Comparison of ENCODE assay signal across 2 cellular contexts in genomic region chr16:48370234-48370633, GRCh38.
TF ChIP-seq lines count a peak whose summit lies in the region.

No MANE protein-coding gene starts in this region.

TF ChIP-seq in HepG2, 621 proteins besides CTCF, POLR2A, EP300 and RAD21:
- peak; percentile 21; the same call in 1 of the 2 replicates for TF ChIP-seq POLR2AphosphoS2 (IDR thresholded peaks at IDR 0.05; ENCODE audit: low read depth, low read length)
- TF ChIP-seq MYNN (CRISPR knock-in tag; IDR thresholded peaks at IDR 0.05; ENCODE audit: low read depth): no peak
- no peak for TF ChIP-seq ZNF737 (CRISPR knock-in tag; IDR thresholded peaks at IDR 0.05; ENCODE audit: borderline replicate concordance)
- peak; percentile 67 for TF ChIP-seq ZKSCAN1 (IDR thresholded peaks at IDR 0.05; ENCODE audit: low read length)
- TF ChIP-seq SKI (IDR thresholded peaks at IDR 0.05; ENCODE audit: partially characterized antibody): no peak

TF ChIP-seq in K562, 482 proteins besides CTCF, POLR2A, EP300 and RAD21:
- TF ChIP-seq FOXK2 (conservative IDR thresholded peaks at IDR 0.05 in 1 of 2, IDR thresholded peaks at IDR 0.05 in 1 of 2; ENCODE audit: low read depth in 2 of 2) (no peak), NKRF (IDR thresholded peaks at IDR 0.05; ENCODE audit: borderline replicate concordance) (no peak), MAFG (tag; conservative IDR thresholded peaks at IDR 0.05) (no peak), ZNF146 (CRISPR knock-in tag; IDR thresholded peaks at IDR 0.05; ENCODE audit: unreplicated experiment) (no peak), ZKSCAN1 (IDR thresholded peaks at IDR 0.05; ENCODE audit: low read depth, low read length) (peak; percentile 71), XRCC5 (IDR thresholded peaks at IDR 0.05; ENCODE audit: low read depth, low read length) (no peak)
